20 cellular contexts compared by ENCODE assay signal in the genomic region with DNA sequence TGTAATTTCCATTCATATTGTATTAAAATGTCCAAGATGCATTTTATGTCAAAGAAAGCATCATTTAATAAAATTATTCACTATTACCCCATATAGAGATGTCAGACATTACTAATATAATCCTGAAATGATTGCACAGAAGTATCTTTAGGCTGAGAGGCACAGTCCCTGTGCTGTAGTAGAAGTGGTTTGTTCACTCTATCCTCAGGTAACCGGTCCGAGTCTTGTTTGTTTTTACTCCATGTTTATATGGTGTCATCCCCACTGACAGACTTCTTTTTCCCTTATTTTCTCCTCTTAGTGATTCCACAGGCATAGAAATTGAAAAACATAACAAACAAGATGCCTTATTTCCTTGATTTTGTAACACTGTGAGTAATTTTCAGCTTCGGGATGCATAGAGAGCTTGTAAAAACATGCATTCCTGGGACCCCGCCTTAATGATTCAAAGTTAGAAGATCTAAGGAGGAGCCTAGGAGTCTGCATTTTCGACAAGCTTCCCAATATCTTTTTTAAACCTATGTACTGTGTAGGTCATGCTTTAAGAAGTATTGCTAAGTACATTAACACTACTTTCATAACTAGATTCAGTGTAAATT.
"Had no signal": no experiment of that assay in that cellular context is flagged by ENCODE, and none has a peak within 500 bp of the region (broad histone marks: within the 10 kb centered on the region; RNA-seq: fewer than 3 reads in every experiment).

No MANE protein-coding gene starts in this region.

- DNase-seq: activated B cell treated with CpG ODN at 0.5 μM for 24 hours; activated CD4-positive, alpha-beta memory T cell treated with anti-CD3 and anti-CD28 coated beads, Interleukin-2, amount 10 ng/mL, durations not matched to agents 7 days and 5 days; activated CD4-positive, alpha-beta T cell treated with anti-CD3 and anti-CD28 coated beads for 48 hours; activated CD8-positive, alpha-beta memory T cell treated with anti-CD3 and anti-CD28 coated beads, Interleukin-2, amount 10 ng/mL, durations not matched to agents 7 days and 5 days; activated naive CD4-positive, alpha-beta T cell treated with anti-CD3 and anti-CD28 coated beads for 36 hours; activated naive CD8-positive, alpha-beta T cell treated with anti-CD3 and anti-CD28 coated beads, Interleukin-2, amount 50 U/mL, for 24 hours; cerebellar nuclear complex; cortex of kidney; effector CD4-positive, alpha-beta T cell; esophagus squamous epithelium; gastrocnemius medialis; heart left ventricle; natural killer cell; spleen; stimulated activated CD4-positive, alpha-beta T cell treated with anti-CD3 and anti-CD28 coated beads, Interleukin-4, amount 100 ng/mL, for 4 hours; testis had no signal

- H3K4me3 ChIP-seq: ascending aorta, esophagus squamous epithelium, gastrocnemius medialis, heart left ventricle, spleen, testis had no signal

- ATAC-seq: activated CD8-positive, alpha-beta memory T cell treated with anti-CD3 and anti-CD28 coated beads, Interleukin-2, amount 10 ng/mL, durations not matched to agents 7 days and 5 days; activated naive CD8-positive, alpha-beta T cell treated with anti-CD3 and anti-CD28 coated beads, Interleukin-2, amount 50 U/mL, for 24 hours; activated T-helper 17 cell treated with anti-CD3 and anti-CD28 coated beads, Interleukin-2, amount 50 U/mL, for 72 hours; gastrocnemius medialis; heart left ventricle; natural killer cell; sciatic nerve; stimulated activated memory B cell treated with anti-CD40 and anti-IgM and Interleukin-4, amounts not matched to agents 10 μg/mL and 1 μg/mL and 100 μg/mL, for 72 hours had no signal
